9 cellular contexts compared by ENCODE assay signal in the genomic region with DNA sequence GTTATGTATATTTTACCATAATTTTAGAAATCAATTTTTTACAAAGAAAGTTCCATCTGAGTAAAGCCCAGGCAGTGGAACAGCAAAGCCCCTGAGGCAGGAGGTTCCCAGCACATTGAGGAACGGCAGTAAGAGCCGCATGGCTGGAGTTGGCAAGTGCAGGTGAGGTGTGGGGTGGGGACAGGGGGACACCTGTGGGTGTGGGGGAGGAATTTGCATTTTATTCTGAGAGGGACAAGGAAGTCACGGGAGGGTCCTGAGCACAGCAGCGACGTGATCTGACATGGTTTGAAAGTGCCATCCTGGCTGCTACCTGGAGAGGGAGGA. TPM values are rescaled to one million over a fixed set of nuclear protein-coding genes. Genes with fewer than 3 reads are reported as not detected.
DNase-seq lines count a peak whose midpoint lies in the region; ATAC-seq and TF ChIP-seq lines count a peak whose summit lies in the region.
"Had no signal": no experiment of that assay in that cellular context is flagged by ENCODE, and none has a peak within 500 bp of the region (broad histone marks: within the 10 kb centered on the region; RNA-seq: fewer than 3 reads in every experiment).

No MANE protein-coding gene starts in this region.

- peaks cover 0 to 5% of the 10 kb centered on the region in 2 donors for H3K36me3 ChIP-seq in gastrocnemius medialis

- intact Hi-C loops in gastrocnemius medialis (cut with DNase I; ENCODE audit: low total_unique reads) = no loop called here

- H3K27me3 ChIP-seq in gastrocnemius medialis = no peaks in the 10 kb centered on the region

- TF ChIP-seq POLR2A in gastrocnemius medialis (IDR thresholded peaks at IDR 0.05) = no peak

- in situ Hi-C loops in gastrocnemius medialis (cut with MboI; ENCODE audit: low sequenced_read_pairs in 4 of 4) = no loop called here

- peak overlapping the region; percentile 53; the same call in 1 of the 2 replicates for H3K4me3 ChIP-seq in GM12865 (ENCODE audit: low read depth, low read length)
- H3K4me3 ChIP-seq in WI38 (ENCODE audit: low read depth, low read length) = peak overlapping the region; percentile 55
- peak overlapping the region; percentile 52 for H3K4me3 ChIP-seq in fibroblast of villous mesenchyme (ENCODE audit: low read depth, low read length)
- H3K4me3 ChIP-seq in gastrocnemius medialis = peak overlapping the region; percentile 37 to 46 (median 44)

- TF ChIP-seq CTCF in GM12865 (IDR thresholded peaks at IDR 0.05; ENCODE audit: insufficient read depth, low read depth, low read length, missing control alignments) (no peak), WI38 (IDR thresholded peaks at IDR 0.05; ENCODE audit: low read depth, low read length) (no peak), fibroblast of villous mesenchyme (IDR thresholded peaks at IDR 0.05; ENCODE audit: insufficient read depth, low read depth, low read length) (no peak), gastrocnemius medialis (IDR thresholded peaks at IDR 0.05 in 4 of 5, conservative IDR thresholded peaks at IDR 0.05 in 1 of 5) (no peak)

- H3K4me1 ChIP-seq in gastrocnemius medialis = peaks cover 14 to 15% of the 10 kb centered on the region in 2 donors

- peak overlapping the region; percentile 83 to 89 (median 84) for H3K27ac ChIP-seq in gastrocnemius medialis

- DNase-seq in GM12865 (ENCODE audit: low read depth) = no peak
- no peak for DNase-seq in fibroblast of villous mesenchyme (ENCODE audit: low read depth)
- DNase-seq in gastrocnemius medialis = no peak
- DNase-seq in hepatic stellate cell (ENCODE audit: low spot score) = no peak
- no peak for DNase-seq in DMS53 (lab: John Stamatoyannopoulos, UW)
- no peak for DNase-seq in AG20443 (ENCODE audit: low spot score)
- DNase-seq: stimulated activated CD4-positive, alpha-beta T cell treated with anti-CD3 and anti-CD28 coated beads, Interleukin-4, amount 100 ng/mL, for 1 hour had no signal

- no peak for ATAC-seq in gastrocnemius medialis
- ATAC-seq in GM18511 (IDR thresholded peaks at IDR 0.05; ENCODE audit: unreplicated experiment) = no peak

- H3K9me3 ChIP-seq in gastrocnemius medialis = no peaks in the 10 kb centered on the region

RNA-seq across cellular contexts. Expression of gene ADI1, which starts 16.1 kb away (rescaled TPM):
- total RNA-seq in fibroblast of villous mesenchyme (47.7 and 66.5 TPM in 2 replicates), gastrocnemius medialis (10 to 100 TPM; 40.2 to 98.6 (median 92.3) TPM)

RNA-seq across cellular contexts. Expression of gene RNASEH1, which starts 22.7 kb away (rescaled TPM):
- total RNA-seq in fibroblast of villous mesenchyme = 42.7 and 48.3 TPM in 2 replicates
- total RNA-seq in gastrocnemius medialis = 10 to 100 TPM; 20.6 to 27.4 (median 23.6) TPM

RNA-seq across cellular contexts. Expression of gene RPS7, which starts 39.6 kb away (rescaled TPM):
- 1,279 and 1,357 TPM in 2 replicates for total RNA-seq in fibroblast of villous mesenchyme
- total RNA-seq in gastrocnemius medialis = 1,000 to 10,000 TPM; 1,367 to 1,677 (median 1,461) TPM

RNA-seq across cellular contexts. Expression of gene COLEC11, which starts 59.5 kb away (rescaled TPM):
- total RNA-seq in fibroblast of villous mesenchyme (0.43 and 1.6 TPM in 2 replicates), gastrocnemius medialis (under 1 TPM in 2 of 4 donors, not detected in 2; 0.29 to 0.36 TPM)
